In genomic region chr9:26947736-26948135, GRCh38 we compare ENCODE assay signal across 8 cellular contexts. TPM values are rescaled to one million over a fixed set of nuclear protein-coding genes. Genes with fewer than 3 reads are reported as not detected.
DNase-seq lines count a peak whose midpoint lies in the region; ATAC-seq lines count a peak whose summit lies in the region.

No MANE protein-coding gene starts in this region.

- peak in 1 of 2 donors; percentile 31 for ATAC-seq in activated T-cell treated with anti-CD3 and anti-CD28 coated beads, Interleukin-2, amount 50 U/mL, for 4 hours
- no peak for ATAC-seq in HG02870 (IDR thresholded peaks at IDR 0.05; ENCODE audit: unreplicated experiment)

- no peaks in the 10 kb centered on the region for H3K9me3 Mint-ChIP-seq in T-helper 1 cell treated with Interleukin-12 subunit alpha and Interleukin-12 subunit beta and Interleukin-4 antibody, amounts not matched to agents 30 μg/mL and 1 μg/mL, for 36 hours
- H3K9me3 Mint-ChIP-seq in activated T-cell treated with anti-CD3 and anti-CD28 coated beads, Interleukin-2, amount 50 U/mL, for 4 hours: no peaks in the 10 kb centered on the region

- peak overlapping the region; percentile 95 for H3K4me3 ChIP-seq in iPS-11a (ENCODE audit: low read depth, low read length)

- peak overlapping the region; percentile 94 for H3K4me3 Mint-ChIP-seq in T-helper 1 cell treated with Interleukin-12 subunit alpha and Interleukin-12 subunit beta and Interleukin-4 antibody, amounts not matched to agents 30 μg/mL and 1 μg/mL, for 36 hours
- H3K4me3 Mint-ChIP-seq in activated T-cell treated with anti-CD3 and anti-CD28 coated beads, Interleukin-2, amount 50 U/mL, for 4 hours: peak overlapping the region; percentile 96

- H3K27ac Mint-ChIP-seq in T-helper 1 cell treated with Interleukin-12 subunit alpha and Interleukin-12 subunit beta and Interleukin-4 antibody, amounts not matched to agents 30 μg/mL and 1 μg/mL, for 36 hours: peak overlapping the region; percentile 100

- DNase-seq in T-helper 1 cell (no peak), NCI-H2196 treated with DMSO at 0.1 percent for 48 hours (lab: John Stamatoyannopoulos, UW; ENCODE audit: unreplicated experiment) (no peak), DMS114 treated with DMSO at 0.1 percent for 48 hours (lab: John Stamatoyannopoulos, UW; ENCODE audit: unreplicated experiment) (no peak)
- no peak for DNase-seq in activated T-cell treated with anti-CD3 and anti-CD28 coated beads, Interleukin-2, amount 50 U/mL, for 4 hours
- peak; percentile 8 to 33 (median 27) for DNase-seq in stimulated activated CD4-positive, alpha-beta T cell treated with anti-CD3 and anti-CD28 coated beads, TNF-alpha, amount 100 ng/mL, for 48 hours (ENCODE audit: low read depth in 3 of 3)

- H3K36me3 Mint-ChIP-seq in T-helper 1 cell treated with Interleukin-12 subunit alpha and Interleukin-12 subunit beta and Interleukin-4 antibody, amounts not matched to agents 30 μg/mL and 1 μg/mL, for 36 hours (ENCODE audit: low read depth): peaks cover 11% of the 10 kb centered on the region
- peaks cover 10% of the 10 kb centered on the region for H3K36me3 Mint-ChIP-seq in activated T-cell treated with anti-CD3 and anti-CD28 coated beads, Interleukin-2, amount 50 U/mL, for 4 hours (ENCODE audit: insufficient read depth)

- peaks cover 37% of the 10 kb centered on the region for H3K4me1 Mint-ChIP-seq in T-helper 1 cell treated with Interleukin-12 subunit alpha and Interleukin-12 subunit beta and Interleukin-4 antibody, amounts not matched to agents 30 μg/mL and 1 μg/mL, for 36 hours (ENCODE audit: low read depth)
- peaks cover 37% of the 10 kb centered on the region for H3K4me1 Mint-ChIP-seq in activated T-cell treated with anti-CD3 and anti-CD28 coated beads, Interleukin-2, amount 50 U/mL, for 4 hours (ENCODE audit: low read depth)

- H3K27me3 Mint-ChIP-seq in T-helper 1 cell treated with Interleukin-12 subunit alpha and Interleukin-12 subunit beta and Interleukin-4 antibody, amounts not matched to agents 30 μg/mL and 1 μg/mL, for 36 hours (ENCODE audit: low read depth): no peaks in the 10 kb centered on the region
- no peaks in the 10 kb centered on the region for H3K27me3 Mint-ChIP-seq in activated T-cell treated with anti-CD3 and anti-CD28 coated beads, Interleukin-2, amount 50 U/mL, for 4 hours (ENCODE audit: low read depth)

RNA-seq across cellular contexts. Expression of gene PLAA, which starts 0.7 kb away (rescaled TPM):
- 10 to 100 TPM; 54.4 to 56.8 (median 55.4) TPM for total RNA-seq in activated T-cell treated with anti-CD3 and anti-CD28 coated beads, Interleukin-2, amount 50 U/mL, for 4 hours

RNA-seq across cellular contexts. Expression of gene IFT74, which starts 8.5 kb away (rescaled TPM):
- total RNA-seq in activated T-cell treated with anti-CD3 and anti-CD28 coated beads, Interleukin-2, amount 50 U/mL, for 4 hours: 1 to 10 TPM; 6.4 to 8.8 (median 7.0) TPM

RNA-seq across cellular contexts. Expression of gene CAAP1, which starts 55.1 kb away (rescaled TPM):
- total RNA-seq in activated T-cell treated with anti-CD3 and anti-CD28 coated beads, Interleukin-2, amount 50 U/mL, for 4 hours: 10 to 100 TPM; 23.4 to 27.0 (median 24.9) TPM

RNA-seq across cellular contexts. Expression of gene LRRC19, which starts 57.7 kb away (rescaled TPM):
- not detected for total RNA-seq in activated T-cell treated with anti-CD3 and anti-CD28 coated beads, Interleukin-2, amount 50 U/mL, for 4 hours

Comparison
In these comparisons a context has a peak if more than half of its experiments do, and no peak if none do; other contexts are left out.
1. DNase-seq: peak in stimulated activated CD4-positive, alpha-beta T cell treated with anti-CD3 and anti-CD28 coated beads, TNF-alpha, amount 100 ng/mL, for 48 hours (3 of 3); none in T-helper 1 cell (0 of 5), activated T-cell treated with anti-CD3 and anti-CD28 coated beads, Interleukin-2, amount 50 U/mL, for 4 hours (single experiment), NCI-H2196 treated with DMSO at 0.1 percent for 48 hours (single experiment) and DMS114 treated with DMSO at 0.1 percent for 48 hours (single experiment).